ENCODE assay signal across 1 cellular context in the genomic region with DNA sequence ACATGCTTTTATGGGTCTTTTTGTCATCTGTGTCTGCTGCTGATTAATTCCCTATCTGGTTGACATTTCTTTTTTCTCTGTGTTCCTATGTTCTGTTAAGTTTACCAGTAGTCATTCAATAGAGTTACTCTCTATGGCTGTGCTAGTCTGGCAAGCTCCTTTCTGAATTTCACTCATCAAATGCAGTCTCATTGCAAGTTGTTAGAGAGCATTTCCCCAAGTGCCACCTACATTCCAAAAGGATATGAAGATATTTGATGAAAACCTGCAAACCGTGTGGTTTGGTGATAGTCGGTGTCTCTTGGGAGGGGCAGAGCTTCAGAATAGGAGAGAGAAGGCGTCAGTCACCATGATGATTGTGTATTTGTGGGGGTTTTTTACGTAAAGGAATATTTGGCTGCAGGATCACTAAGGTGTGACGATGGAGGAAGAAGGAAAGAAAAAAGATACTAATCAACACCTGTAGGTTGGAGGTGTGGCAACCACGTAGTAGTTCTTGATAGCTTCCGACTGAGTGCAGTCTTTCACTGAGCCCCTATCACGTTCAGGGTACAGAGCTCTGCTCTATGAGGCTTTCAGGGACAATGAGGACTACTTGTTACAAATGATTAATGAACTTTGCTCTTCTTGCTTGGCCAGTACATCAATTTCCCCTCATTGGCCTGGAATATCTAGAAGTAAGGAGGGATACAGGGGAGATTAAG.
TF ChIP-seq lines count a peak whose summit lies in the region.

No MANE protein-coding gene starts in this region.

TF ChIP-seq in HepG2, 621 proteins besides CTCF, POLR2A, EP300 and RAD21 (continued from another document):
- TF ChIP-seq, protein P1, sequence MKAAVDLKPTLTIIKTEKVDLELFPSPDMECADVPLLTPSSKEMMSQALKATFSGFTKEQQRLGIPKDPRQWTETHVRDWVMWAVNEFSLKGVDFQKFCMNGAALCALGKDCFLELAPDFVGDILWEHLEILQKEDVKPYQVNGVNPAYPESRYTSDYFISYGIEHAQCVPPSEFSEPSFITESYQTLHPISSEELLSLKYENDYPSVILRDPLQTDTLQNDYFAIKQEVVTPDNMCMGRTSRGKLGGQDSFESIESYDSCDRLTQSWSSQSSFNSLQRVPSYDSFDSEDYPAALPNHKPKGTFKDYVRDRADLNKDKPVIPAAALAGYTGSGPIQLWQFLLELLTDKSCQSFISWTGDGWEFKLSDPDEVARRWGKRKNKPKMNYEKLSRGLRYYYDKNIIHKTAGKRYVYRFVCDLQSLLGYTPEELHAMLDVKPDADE (CRISPR knock-in tag; IDR thresholded peaks at IDR 0.05): no peak
- TF ChIP-seq, protein P2, sequence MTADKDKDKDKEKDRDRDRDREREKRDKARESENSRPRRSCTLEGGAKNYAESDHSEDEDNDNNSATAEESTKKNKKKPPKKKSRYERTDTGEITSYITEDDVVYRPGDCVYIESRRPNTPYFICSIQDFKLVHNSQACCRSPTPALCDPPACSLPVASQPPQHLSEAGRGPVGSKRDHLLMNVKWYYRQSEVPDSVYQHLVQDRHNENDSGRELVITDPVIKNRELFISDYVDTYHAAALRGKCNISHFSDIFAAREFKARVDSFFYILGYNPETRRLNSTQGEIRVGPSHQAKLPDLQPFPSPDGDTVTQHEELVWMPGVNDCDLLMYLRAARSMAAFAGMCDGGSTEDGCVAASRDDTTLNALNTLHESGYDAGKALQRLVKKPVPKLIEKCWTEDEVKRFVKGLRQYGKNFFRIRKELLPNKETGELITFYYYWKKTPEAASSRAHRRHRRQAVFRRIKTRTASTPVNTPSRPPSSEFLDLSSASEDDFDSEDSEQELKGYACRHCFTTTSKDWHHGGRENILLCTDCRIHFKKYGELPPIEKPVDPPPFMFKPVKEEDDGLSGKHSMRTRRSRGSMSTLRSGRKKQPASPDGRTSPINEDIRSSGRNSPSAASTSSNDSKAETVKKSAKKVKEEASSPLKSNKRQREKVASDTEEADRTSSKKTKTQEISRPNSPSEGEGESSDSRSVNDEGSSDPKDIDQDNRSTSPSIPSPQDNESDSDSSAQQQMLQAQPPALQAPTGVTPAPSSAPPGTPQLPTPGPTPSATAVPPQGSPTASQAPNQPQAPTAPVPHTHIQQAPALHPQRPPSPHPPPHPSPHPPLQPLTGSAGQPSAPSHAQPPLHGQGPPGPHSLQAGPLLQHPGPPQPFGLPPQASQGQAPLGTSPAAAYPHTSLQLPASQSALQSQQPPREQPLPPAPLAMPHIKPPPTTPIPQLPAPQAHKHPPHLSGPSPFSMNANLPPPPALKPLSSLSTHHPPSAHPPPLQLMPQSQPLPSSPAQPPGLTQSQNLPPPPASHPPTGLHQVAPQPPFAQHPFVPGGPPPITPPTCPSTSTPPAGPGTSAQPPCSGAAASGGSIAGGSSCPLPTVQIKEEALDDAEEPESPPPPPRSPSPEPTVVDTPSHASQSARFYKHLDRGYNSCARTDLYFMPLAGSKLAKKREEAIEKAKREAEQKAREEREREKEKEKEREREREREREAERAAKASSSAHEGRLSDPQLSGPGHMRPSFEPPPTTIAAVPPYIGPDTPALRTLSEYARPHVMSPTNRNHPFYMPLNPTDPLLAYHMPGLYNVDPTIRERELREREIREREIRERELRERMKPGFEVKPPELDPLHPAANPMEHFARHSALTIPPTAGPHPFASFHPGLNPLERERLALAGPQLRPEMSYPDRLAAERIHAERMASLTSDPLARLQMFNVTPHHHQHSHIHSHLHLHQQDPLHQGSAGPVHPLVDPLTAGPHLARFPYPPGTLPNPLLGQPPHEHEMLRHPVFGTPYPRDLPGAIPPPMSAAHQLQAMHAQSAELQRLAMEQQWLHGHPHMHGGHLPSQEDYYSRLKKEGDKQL (CRISPR knock-in tag; IDR thresholded peaks at IDR 0.05; ENCODE audit: low read depth): no peak
- peak; percentile 26; the same call in 1 of the 2 replicates for TF ChIP-seq POLR2G (IDR thresholded peaks at IDR 0.05; ENCODE audit: low read depth, low read length)
- no peak for TF ChIP-seq HNF4G (IDR thresholded peaks at IDR 0.05; ENCODE audit: borderline replicate concordance, low read depth, low read length)
- no peak for TF ChIP-seq HNF4G (CRISPR knock-in tag; IDR thresholded peaks at IDR 0.05; ENCODE audit: borderline replicate concordance, low read depth)
- TF ChIP-seq ZNF619 (CRISPR knock-in tag; IDR thresholded peaks at IDR 0.05): no peak; the same call in 1 of the 2 replicates
- peak; percentile 63; the same call in 1 of the 2 replicates for TF ChIP-seq MIXL1 (CRISPR knock-in tag; IDR thresholded peaks at IDR 0.05)
- TF ChIP-seq ZNF547 (CRISPR knock-in tag; IDR thresholded peaks at IDR 0.05): 0 out of 2 replicates have a peak, but pooled peaks have one; percentile 9
- TF ChIP-seq SOX13 (IDR thresholded peaks at IDR 0.05): 0 out of 2 replicates have a peak, but pooled peaks have one; percentile 5
- peak in 1 of 2 experiments; percentile 51; a peak in 2 of 4 replicates for TF ChIP-seq SOX13 (CRISPR knock-in tag; conservative IDR thresholded peaks at IDR 0.05 in 1 of 2, IDR thresholded peaks at IDR 0.05 in 1 of 2)
- peak; percentile 53 for TF ChIP-seq HNF4A (CRISPR knock-in tag; IDR thresholded peaks at IDR 0.05)
- TF ChIP-seq PITX1 (CRISPR knock-in tag; IDR thresholded peaks at IDR 0.05): peak; percentile 52; the same call in 1 of the 2 replicates
- no peak for TF ChIP-seq ZNF607 (CRISPR knock-in tag; IDR thresholded peaks at IDR 0.05; ENCODE audit: borderline replicate concordance)
- peak; percentile 11; the same call in 1 of the 2 replicates for TF ChIP-seq ZNF614 (CRISPR knock-in tag; IDR thresholded peaks at IDR 0.05; ENCODE audit: borderline replicate concordance)
- no peak for TF ChIP-seq PAX8 (CRISPR knock-in tag; IDR thresholded peaks at IDR 0.05; ENCODE audit: borderline replicate concordance)
- TF ChIP-seq, protein P3, sequence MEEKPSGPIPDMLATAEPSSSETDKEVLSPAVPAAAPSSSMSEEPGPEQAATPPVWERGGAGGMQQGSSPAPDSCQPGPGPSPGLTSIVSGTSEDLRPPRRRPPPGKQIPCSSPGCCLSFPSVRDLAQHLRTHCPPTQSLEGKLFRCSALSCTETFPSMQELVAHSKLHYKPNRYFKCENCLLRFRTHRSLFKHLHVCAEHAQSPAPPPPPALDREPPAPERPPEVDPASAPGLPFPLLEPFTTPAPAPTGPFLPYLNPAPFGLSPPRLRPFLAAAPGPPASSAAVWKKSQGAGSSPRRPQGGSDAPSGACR (CRISPR knock-in tag; IDR thresholded peaks at IDR 0.05): no peak
- TF ChIP-seq DR1 (CRISPR knock-in tag; IDR thresholded peaks at IDR 0.05): no peak
- TF ChIP-seq, protein P4, sequence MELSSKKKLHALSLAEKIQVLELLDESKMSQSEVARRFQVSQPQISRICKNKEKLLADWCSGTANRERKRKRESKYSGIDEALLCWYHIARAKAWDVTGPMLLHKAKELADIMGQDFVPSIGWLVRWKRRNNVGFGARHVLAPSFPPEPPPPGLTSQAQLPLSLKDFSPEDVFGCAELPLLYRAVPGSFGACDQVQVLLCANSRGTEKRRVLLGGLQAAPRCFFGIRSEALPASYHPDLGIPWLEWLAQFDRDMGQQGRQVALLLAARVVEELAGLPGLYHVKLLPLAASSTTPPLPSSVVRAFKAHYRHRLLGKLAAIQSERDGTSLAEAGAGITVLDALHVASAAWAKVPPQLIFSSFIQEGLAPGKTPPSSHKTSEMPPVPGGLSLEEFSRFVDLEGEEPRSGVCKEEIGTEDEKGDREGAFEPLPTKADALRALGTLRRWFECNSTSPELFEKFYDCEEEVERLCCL (CRISPR knock-in tag; IDR thresholded peaks at IDR 0.05; ENCODE audit: borderline replicate concordance): 0 out of 2 replicates have a peak, but pooled peaks have one; percentile 61
- TF ChIP-seq ZNF792 (CRISPR knock-in tag; IDR thresholded peaks at IDR 0.05): peak; percentile 45; the same call in 1 of the 2 replicates
- 0 out of 2 replicates have a peak, but pooled peaks have one; percentile 8 for TF ChIP-seq SMAD3 (CRISPR knock-in tag; IDR thresholded peaks at IDR 0.05)
- no peak for TF ChIP-seq ZKSCAN5 (CRISPR knock-in tag; IDR thresholded peaks at IDR 0.05)
- TF ChIP-seq, protein P5, sequence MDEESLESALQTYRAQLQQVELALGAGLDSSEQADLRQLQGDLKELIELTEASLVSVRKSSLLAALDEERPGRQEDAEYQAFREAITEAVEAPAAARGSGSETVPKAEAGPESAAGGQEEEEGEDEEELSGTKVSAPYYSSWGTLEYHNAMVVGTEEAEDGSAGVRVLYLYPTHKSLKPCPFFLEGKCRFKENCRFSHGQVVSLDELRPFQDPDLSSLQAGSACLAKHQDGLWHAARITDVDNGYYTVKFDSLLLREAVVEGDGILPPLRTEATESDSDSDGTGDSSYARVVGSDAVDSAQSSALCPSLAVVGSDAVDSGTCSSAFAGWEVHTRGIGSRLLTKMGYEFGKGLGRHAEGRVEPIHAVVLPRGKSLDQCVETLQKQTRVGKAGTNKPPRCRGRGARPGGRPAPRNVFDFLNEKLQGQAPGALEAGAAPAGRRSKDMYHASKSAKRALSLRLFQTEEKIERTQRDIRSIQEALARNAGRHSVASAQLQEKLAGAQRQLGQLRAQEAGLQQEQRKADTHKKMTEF (CRISPR knock-in tag; IDR thresholded peaks at IDR 0.05): 0 out of 2 replicates have a peak, but pooled peaks have one; percentile 6
- TF ChIP-seq ZNF713 (CRISPR knock-in tag; IDR thresholded peaks at IDR 0.05): no peak
- TF ChIP-seq CHD2 (IDR thresholded peaks at IDR 0.05; ENCODE audit: low read depth, low read length): no peak
- TF ChIP-seq, protein P6, sequence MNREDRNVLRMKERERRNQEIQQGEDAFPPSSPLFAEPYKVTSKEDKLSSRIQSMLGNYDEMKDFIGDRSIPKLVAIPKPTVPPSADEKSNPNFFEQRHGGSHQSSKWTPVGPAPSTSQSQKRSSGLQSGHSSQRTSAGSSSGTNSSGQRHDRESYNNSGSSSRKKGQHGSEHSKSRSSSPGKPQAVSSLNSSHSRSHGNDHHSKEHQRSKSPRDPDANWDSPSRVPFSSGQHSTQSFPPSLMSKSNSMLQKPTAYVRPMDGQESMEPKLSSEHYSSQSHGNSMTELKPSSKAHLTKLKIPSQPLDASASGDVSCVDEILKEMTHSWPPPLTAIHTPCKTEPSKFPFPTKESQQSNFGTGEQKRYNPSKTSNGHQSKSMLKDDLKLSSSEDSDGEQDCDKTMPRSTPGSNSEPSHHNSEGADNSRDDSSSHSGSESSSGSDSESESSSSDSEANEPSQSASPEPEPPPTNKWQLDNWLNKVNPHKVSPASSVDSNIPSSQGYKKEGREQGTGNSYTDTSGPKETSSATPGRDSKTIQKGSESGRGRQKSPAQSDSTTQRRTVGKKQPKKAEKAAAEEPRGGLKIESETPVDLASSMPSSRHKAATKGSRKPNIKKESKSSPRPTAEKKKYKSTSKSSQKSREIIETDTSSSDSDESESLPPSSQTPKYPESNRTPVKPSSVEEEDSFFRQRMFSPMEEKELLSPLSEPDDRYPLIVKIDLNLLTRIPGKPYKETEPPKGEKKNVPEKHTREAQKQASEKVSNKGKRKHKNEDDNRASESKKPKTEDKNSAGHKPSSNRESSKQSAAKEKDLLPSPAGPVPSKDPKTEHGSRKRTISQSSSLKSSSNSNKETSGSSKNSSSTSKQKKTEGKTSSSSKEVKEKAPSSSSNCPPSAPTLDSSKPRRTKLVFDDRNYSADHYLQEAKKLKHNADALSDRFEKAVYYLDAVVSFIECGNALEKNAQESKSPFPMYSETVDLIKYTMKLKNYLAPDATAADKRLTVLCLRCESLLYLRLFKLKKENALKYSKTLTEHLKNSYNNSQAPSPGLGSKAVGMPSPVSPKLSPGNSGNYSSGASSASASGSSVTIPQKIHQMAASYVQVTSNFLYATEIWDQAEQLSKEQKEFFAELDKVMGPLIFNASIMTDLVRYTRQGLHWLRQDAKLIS (CRISPR knock-in tag; IDR thresholded peaks at IDR 0.05): 0 out of 2 replicates have a peak, but pooled peaks have one; percentile 22
- peak; percentile 19 for TF ChIP-seq PRPF4 (IDR thresholded peaks at IDR 0.05; ENCODE audit: low read depth, low read length, poor library complexity, severe bottlenecking)
- no peak for TF ChIP-seq PHF8 (CRISPR knock-in tag; IDR thresholded peaks at IDR 0.05)
- TF ChIP-seq ZNF891 (CRISPR knock-in tag; IDR thresholded peaks at IDR 0.05): no peak
- 0 out of 2 replicates have a peak, but pooled peaks have one; percentile 43 for TF ChIP-seq HOXA3 (CRISPR knock-in tag; IDR thresholded peaks at IDR 0.05)
- 0 out of 2 replicates have a peak, but pooled peaks have one; percentile 19 for TF ChIP-seq ZFP90 (CRISPR knock-in tag; IDR thresholded peaks at IDR 0.05; ENCODE audit: borderline replicate concordance)
- TF ChIP-seq SALL2 (CRISPR knock-in tag; IDR thresholded peaks at IDR 0.05): 0 out of 2 replicates have a peak, but pooled peaks have one; percentile 7
- TF ChIP-seq HDAC2 (CRISPR knock-in tag; IDR thresholded peaks at IDR 0.05): peak; percentile 16; the same call in 1 of the 2 replicates
- TF ChIP-seq SOX5 (CRISPR knock-in tag; IDR thresholded peaks at IDR 0.05; ENCODE audit: borderline replicate concordance): peak; percentile 45; the same call in 1 of the 2 replicates
TF ChIP-seq in HepG2: peak in this region for 47.
